1 cellular context compared by ENCODE assay signal in genomic region chr1:23591460-23592208, GRCh38.
TF ChIP-seq lines count a peak whose summit lies in the region.

No MANE protein-coding gene starts in this region.

TF ChIP-seq in HepG2, 621 proteins besides CTCF, POLR2A, EP300 and RAD21 (continued from another document and continues in another):
- TF ChIP-seq, protein P1, sequence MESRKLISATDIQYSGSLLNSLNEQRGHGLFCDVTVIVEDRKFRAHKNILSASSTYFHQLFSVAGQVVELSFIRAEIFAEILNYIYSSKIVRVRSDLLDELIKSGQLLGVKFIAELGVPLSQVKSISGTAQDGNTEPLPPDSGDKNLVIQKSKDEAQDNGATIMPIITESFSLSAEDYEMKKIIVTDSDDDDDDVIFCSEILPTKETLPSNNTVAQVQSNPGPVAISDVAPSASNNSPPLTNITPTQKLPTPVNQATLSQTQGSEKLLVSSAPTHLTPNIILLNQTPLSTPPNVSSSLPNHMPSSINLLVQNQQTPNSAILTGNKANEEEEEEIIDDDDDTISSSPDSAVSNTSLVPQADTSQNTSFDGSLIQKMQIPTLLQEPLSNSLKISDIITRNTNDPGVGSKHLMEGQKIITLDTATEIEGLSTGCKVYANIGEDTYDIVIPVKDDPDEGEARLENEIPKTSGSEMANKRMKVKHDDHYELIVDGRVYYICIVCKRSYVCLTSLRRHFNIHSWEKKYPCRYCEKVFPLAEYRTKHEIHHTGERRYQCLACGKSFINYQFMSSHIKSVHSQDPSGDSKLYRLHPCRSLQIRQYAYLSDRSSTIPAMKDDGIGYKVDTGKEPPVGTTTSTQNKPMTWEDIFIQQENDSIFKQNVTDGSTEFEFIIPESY (CRISPR knock-in tag; IDR thresholded peaks at IDR 0.05), result no peak
- peak; percentile 40; the same call in 1 of the 2 replicates for TF ChIP-seq ARID5B (CRISPR knock-in tag; IDR thresholded peaks at IDR 0.05)
- TF ChIP-seq MAFF (IDR thresholded peaks at IDR 0.05; ENCODE audit: low read depth, low read length), result no peak
- TF ChIP-seq, protein P2, sequence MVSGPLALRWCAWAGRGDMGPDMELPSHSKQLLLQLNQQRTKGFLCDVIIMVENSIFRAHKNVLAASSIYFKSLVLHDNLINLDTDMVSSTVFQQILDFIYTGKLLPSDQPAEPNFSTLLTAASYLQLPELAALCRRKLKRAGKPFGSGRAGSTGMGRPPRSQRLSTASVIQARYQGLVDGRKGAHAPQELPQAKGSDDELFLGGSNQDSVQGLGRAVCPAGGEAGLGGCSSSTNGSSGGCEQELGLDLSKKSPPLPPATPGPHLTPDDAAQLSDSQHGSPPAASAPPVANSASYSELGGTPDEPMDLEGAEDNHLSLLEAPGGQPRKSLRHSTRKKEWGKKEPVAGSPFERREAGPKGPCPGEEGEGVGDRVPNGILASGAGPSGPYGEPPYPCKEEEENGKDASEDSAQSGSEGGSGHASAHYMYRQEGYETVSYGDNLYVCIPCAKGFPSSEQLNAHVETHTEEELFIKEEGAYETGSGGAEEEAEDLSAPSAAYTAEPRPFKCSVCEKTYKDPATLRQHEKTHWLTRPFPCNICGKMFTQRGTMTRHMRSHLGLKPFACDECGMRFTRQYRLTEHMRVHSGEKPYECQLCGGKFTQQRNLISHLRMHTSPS (CRISPR knock-in tag; IDR thresholded peaks at IDR 0.05; ENCODE audit: low read depth), result peak; percentile 80; the same call in 1 of the 2 replicates
- peak; percentile 54; the same call in 1 of the 2 replicates for TF ChIP-seq HDAC1 (CRISPR knock-in tag; IDR thresholded peaks at IDR 0.05)
- TF ChIP-seq, protein P3, sequence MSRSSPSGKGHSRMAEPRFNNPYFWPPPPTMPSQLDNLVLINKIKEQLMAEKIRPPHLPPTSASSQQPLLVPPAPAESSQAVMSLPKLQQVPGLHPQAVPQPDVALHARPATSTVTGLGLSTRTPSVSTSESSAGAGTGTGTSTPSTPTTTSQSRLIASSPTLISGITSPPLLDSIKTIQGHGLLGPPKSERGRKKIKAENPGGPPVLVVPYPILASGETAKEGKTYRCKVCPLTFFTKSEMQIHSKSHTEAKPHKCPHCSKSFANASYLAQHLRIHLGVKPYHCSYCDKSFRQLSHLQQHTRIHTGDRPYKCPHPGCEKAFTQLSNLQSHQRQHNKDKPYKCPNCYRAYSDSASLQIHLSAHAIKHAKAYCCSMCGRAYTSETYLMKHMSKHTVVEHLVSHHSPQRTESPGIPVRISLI (CRISPR knock-in tag; IDR thresholded peaks at IDR 0.05; ENCODE audit: borderline replicate concordance), result peak; percentile 85
- peak; percentile 36; the same call in 1 of the 2 replicates for TF ChIP-seq RXRB (CRISPR knock-in tag; IDR thresholded peaks at IDR 0.05; ENCODE audit: borderline replicate concordance)
- peak; percentile 59 for TF ChIP-seq ATF7 (IDR thresholded peaks at IDR 0.05)
- TF ChIP-seq ATF7 (CRISPR knock-in tag; IDR thresholded peaks at IDR 0.05), result no peak; the same call in none of the 2 replicates
- TF ChIP-seq CREB1 (IDR thresholded peaks at IDR 0.05), result no peak
- peak; percentile 68 for TF ChIP-seq CREB1 (CRISPR knock-in tag; IDR thresholded peaks at IDR 0.05)
- 0 out of 2 replicates have a peak, but pooled peaks have one; percentile 19 for TF ChIP-seq ZNF644 (CRISPR knock-in tag; IDR thresholded peaks at IDR 0.05; ENCODE audit: low read depth)
- TF ChIP-seq ZNF235 (CRISPR knock-in tag; IDR thresholded peaks at IDR 0.05; ENCODE audit: borderline replicate concordance), result no peak
- peak; percentile 46; the same call in 1 of the 2 replicates for TF ChIP-seq ZBTB21 (CRISPR knock-in tag; IDR thresholded peaks at IDR 0.05)
- 0 out of 2 replicates have a peak, but pooled peaks have one; percentile 33 for TF ChIP-seq FOXP4 (CRISPR knock-in tag; IDR thresholded peaks at IDR 0.05)
- 0 out of 2 replicates have a peak, but pooled peaks have one; percentile 29 for TF ChIP-seq ZNF772 (CRISPR knock-in tag; IDR thresholded peaks at IDR 0.05)
- TF ChIP-seq THAP7 (CRISPR knock-in tag; IDR thresholded peaks at IDR 0.05), result 0 out of 2 replicates have a peak, but pooled peaks have one; percentile 54
- no peak for TF ChIP-seq ZNF383 (CRISPR knock-in tag; IDR thresholded peaks at IDR 0.05; ENCODE audit: borderline replicate concordance)
- TF ChIP-seq ZSCAN25 (CRISPR knock-in tag; IDR thresholded peaks at IDR 0.05), result peak; percentile 39; the same call in 1 of the 2 replicates
- TF ChIP-seq LCORL (IDR thresholded peaks at IDR 0.05), result no peak
- peak; percentile 78 for TF ChIP-seq LCORL (CRISPR knock-in tag; IDR thresholded peaks at IDR 0.05)
- peak; percentile 46; the same call in 1 of the 2 replicates for TF ChIP-seq RXRA (CRISPR knock-in tag; IDR thresholded peaks at IDR 0.05)
- TF ChIP-seq BCL6 (CRISPR knock-in tag; IDR thresholded peaks at IDR 0.05), result peak; percentile 21; the same call in 1 of the 2 replicates
- no peak; the same call in 1 of the 2 replicates for TF ChIP-seq ZNF543 (CRISPR knock-in tag; IDR thresholded peaks at IDR 0.05)
- no peak for TF ChIP-seq ZSCAN22 (CRISPR knock-in tag; IDR thresholded peaks at IDR 0.05)
- peak; percentile 83; the same call in 1 of the 2 replicates for TF ChIP-seq HNRNPL (IDR thresholded peaks at IDR 0.05; ENCODE audit: low read depth, low read length)
- TF ChIP-seq, protein P4, sequence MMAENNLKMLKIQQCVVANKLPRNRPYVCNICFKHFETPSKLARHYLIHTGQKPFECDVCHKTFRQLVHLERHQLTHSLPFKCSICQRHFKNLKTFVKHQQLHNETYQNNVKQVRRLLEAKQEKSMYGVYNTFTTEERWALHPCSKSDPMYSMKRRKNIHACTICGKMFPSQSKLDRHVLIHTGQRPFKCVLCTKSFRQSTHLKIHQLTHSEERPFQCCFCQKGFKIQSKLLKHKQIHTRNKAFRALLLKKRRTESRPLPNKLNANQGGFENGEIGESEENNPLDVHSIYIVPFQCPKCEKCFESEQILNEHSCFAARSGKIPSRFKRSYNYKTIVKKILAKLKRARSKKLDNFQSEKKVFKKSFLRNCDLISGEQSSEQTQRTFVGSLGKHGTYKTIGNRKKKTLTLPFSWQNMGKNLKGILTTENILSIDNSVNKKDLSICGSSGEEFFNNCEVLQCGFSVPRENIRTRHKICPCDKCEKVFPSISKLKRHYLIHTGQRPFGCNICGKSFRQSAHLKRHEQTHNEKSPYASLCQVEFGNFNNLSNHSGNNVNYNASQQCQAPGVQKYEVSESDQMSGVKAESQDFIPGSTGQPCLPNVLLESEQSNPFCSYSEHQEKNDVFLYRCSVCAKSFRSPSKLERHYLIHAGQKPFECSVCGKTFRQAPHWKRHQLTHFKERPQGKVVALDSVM (CRISPR knock-in tag; IDR thresholded peaks at IDR 0.05), result 0 out of 2 replicates have a peak, but pooled peaks have one; percentile 17
- TF ChIP-seq ZNF234 (CRISPR knock-in tag; conservative IDR thresholded peaks at IDR 0.05), result no peak
- TF ChIP-seq RBAK (CRISPR knock-in tag; IDR thresholded peaks at IDR 0.05), result peak; percentile 39; the same call in 1 of the 2 replicates
- TF ChIP-seq REXO4 (CRISPR knock-in tag; IDR thresholded peaks at IDR 0.05; ENCODE audit: borderline replicate concordance), result no peak
- peak; percentile 30; the same call in 1 of the 2 replicates for TF ChIP-seq BHLHE40 (IDR thresholded peaks at IDR 0.05; ENCODE audit: low read length)
- no peak for TF ChIP-seq ZNF879 (CRISPR knock-in tag; IDR thresholded peaks at IDR 0.05)
- 0 out of 2 replicates have a peak, but pooled peaks have one; percentile 46 for TF ChIP-seq PITX1 (CRISPR knock-in tag; IDR thresholded peaks at IDR 0.05)
- TF ChIP-seq ASH2L (IDR thresholded peaks at IDR 0.05; ENCODE audit: insufficient read length, low read depth, low read length), result peak; percentile 53
- TF ChIP-seq ZBTB38 (CRISPR knock-in tag; IDR thresholded peaks at IDR 0.05), result 0 out of 2 replicates have a peak, but pooled peaks have one; percentile 25
- TF ChIP-seq SAP130 (CRISPR knock-in tag; IDR thresholded peaks at IDR 0.05; ENCODE audit: low read depth), result peak; percentile 25
- TF ChIP-seq KDM6A (CRISPR knock-in tag; IDR thresholded peaks at IDR 0.05; ENCODE audit: low read depth), result peak; percentile 48; the same call in 1 of the 2 replicates
- TF ChIP-seq ONECUT2 (CRISPR knock-in tag; IDR thresholded peaks at IDR 0.05), result peak; percentile 84
- TF ChIP-seq MTA3 (CRISPR knock-in tag; IDR thresholded peaks at IDR 0.05), result no peak
- 0 out of 2 replicates have a peak, but pooled peaks have one; percentile 50 for TF ChIP-seq GFI1 (CRISPR knock-in tag; IDR thresholded peaks at IDR 0.05; ENCODE audit: borderline replicate concordance)
- TF ChIP-seq ZFP91 (CRISPR knock-in tag; IDR thresholded peaks at IDR 0.05; ENCODE audit: borderline replicate concordance), result peak; percentile 53; the same call in 1 of the 2 replicates
- TF ChIP-seq SRF (IDR thresholded peaks at IDR 0.05; ENCODE audit: low read depth, low read length), result no peak
- TF ChIP-seq ZFY (CRISPR knock-in tag; IDR thresholded peaks at IDR 0.05), result peak; percentile 59; the same call in 1 of the 2 replicates
- peak; percentile 85 for TF ChIP-seq FOSL2 (CRISPR knock-in tag; IDR thresholded peaks at IDR 0.05)
- peak; percentile 81 for TF ChIP-seq PATZ1 (CRISPR knock-in tag; IDR thresholded peaks at IDR 0.05)
